Comparison of ENCODE assay signal across 9 cellular contexts in genomic region chr4:147157860-147158701, GRCh38.
DNase-seq lines count a peak whose midpoint lies in the region; ATAC-seq and TF ChIP-seq lines count a peak whose summit lies in the region.
"Had no signal": no experiment of that assay in that cellular context is flagged by ENCODE, and none has a peak within 500 bp of the region (broad histone marks: within the 10 kb centered on the region; RNA-seq: fewer than 3 reads in every experiment).

No MANE protein-coding gene starts in this region.

- H3K27ac Mint-ChIP-seq in T-helper 17 cell: no peak overlapping the region
- H3K27ac Mint-ChIP-seq in progenitor cell of endocrine pancreas: peak overlapping the region; percentile 33
- H3K27ac Mint-ChIP-seq in immature natural killer cell: no peak overlapping the region
- H3K27ac Mint-ChIP-seq: activated naive CD4-positive, alpha-beta T cell treated with anti-CD3 and anti-CD28 coated beads, Interleukin-2, amount 50 U/mL, for 24 hours had no signal

- H3K4me1 Mint-ChIP-seq in T-helper 17 cell: no peaks in the 10 kb centered on the region
- H3K4me1 Mint-ChIP-seq in progenitor cell of endocrine pancreas (ENCODE audit: low read depth): peaks cover 13% of the 10 kb centered on the region
- no peaks in the 10 kb centered on the region for H3K4me1 Mint-ChIP-seq in immature natural killer cell
- H3K4me1 Mint-ChIP-seq: activated naive CD4-positive, alpha-beta T cell treated with anti-CD3 and anti-CD28 coated beads, Interleukin-2, amount 50 U/mL, for 24 hours had no signal

- no peaks in the 10 kb centered on the region for H3K9me3 ChIP-seq in T-helper 17 cell (ENCODE audit: control insufficient read depth, low read length, poor library complexity, severe bottlenecking)

- ATAC-seq in T-helper 17 cell (no peak), left cardiac atrium (peak; percentile 82 to 83)

- H3K4me3 Mint-ChIP-seq in T-helper 17 cell (peak overlapping the region; percentile 15), progenitor cell of endocrine pancreas (ENCODE audit: low read depth) (peak overlapping the region; percentile 65), immature natural killer cell (peak overlapping the region in 1 of 5 donors; percentile 9)
- H3K4me3 Mint-ChIP-seq: activated naive CD4-positive, alpha-beta T cell treated with anti-CD3 and anti-CD28 coated beads, Interleukin-2, amount 50 U/mL, for 24 hours had no signal

- peaks cover 49% of the 10 kb centered on the region for H3K27me3 Mint-ChIP-seq in T-helper 17 cell
- peaks cover 7% of the 10 kb centered on the region for H3K27me3 Mint-ChIP-seq in progenitor cell of endocrine pancreas
- peaks cover 0 to 5% (median 2%) of the 10 kb centered on the region in 3 donors for H3K27me3 Mint-ChIP-seq in immature natural killer cell (ENCODE audit: low read depth in 3 of 3)

- TF ChIP-seq CTCF in progenitor cell of endocrine pancreas (IDR thresholded peaks at IDR 0.05; ENCODE audit: unreplicated experiment): no peak

- H3K36me3 Mint-ChIP-seq in T-helper 17 cell (ENCODE audit: low read depth): no peaks in the 10 kb centered on the region
- no peaks in the 10 kb centered on the region for H3K36me3 Mint-ChIP-seq in progenitor cell of endocrine pancreas (ENCODE audit: insufficient read depth)
- no peaks in the 10 kb centered on the region for H3K36me3 Mint-ChIP-seq in immature natural killer cell
- H3K36me3 Mint-ChIP-seq: activated naive CD4-positive, alpha-beta T cell treated with anti-CD3 and anti-CD28 coated beads, Interleukin-2, amount 50 U/mL, for 24 hours had no signal

- H3K9me3 Mint-ChIP-seq in progenitor cell of endocrine pancreas (ENCODE audit: low read depth) (no peaks in the 10 kb centered on the region), immature natural killer cell (peaks cover 0 to 4% (median 0%) of the 10 kb centered on the region in 6 donors)
- H3K9me3 Mint-ChIP-seq: activated naive CD4-positive, alpha-beta T cell treated with anti-CD3 and anti-CD28 coated beads, Interleukin-2, amount 50 U/mL, for 24 hours had no signal

- intact Hi-C loops in left cardiac atrium (cut with DNase I): no loop called here

- DNase-seq in EH (ENCODE audit: low read depth) (peak; percentile 39), T-helper 17 cell (no peak), left cardiac atrium (peak; percentile 29), progenitor cell of endocrine pancreas (ENCODE audit: low spot score, unreplicated experiment) (peak; percentile 33), AML-193 (lab: John Stamatoyannopoulos, UW) (no peak), NCI-H774 (lab: John Stamatoyannopoulos, UW) (no peak), immature natural killer cell (no peak), NCI-H2107 treated with DMSO at 0.1 percent for 48 hours (lab: John Stamatoyannopoulos, UW; ENCODE audit: unreplicated experiment) (no peak)

Comparison
In these comparisons a context has a peak if more than half of its experiments do, and no peak if none do; other contexts are left out.
1. DNase-seq: peak in EH (single experiment), left cardiac atrium (single experiment) and progenitor cell of endocrine pancreas (single experiment); none in T-helper 17 cell (0 of 3), AML-193 (0 of 2), NCI-H774 (single experiment), immature natural killer cell (0 of 3) and NCI-H2107 treated with DMSO at 0.1 percent for 48 hours (single experiment).